27 cellular contexts compared by ENCODE assay signal in the genomic region with DNA sequence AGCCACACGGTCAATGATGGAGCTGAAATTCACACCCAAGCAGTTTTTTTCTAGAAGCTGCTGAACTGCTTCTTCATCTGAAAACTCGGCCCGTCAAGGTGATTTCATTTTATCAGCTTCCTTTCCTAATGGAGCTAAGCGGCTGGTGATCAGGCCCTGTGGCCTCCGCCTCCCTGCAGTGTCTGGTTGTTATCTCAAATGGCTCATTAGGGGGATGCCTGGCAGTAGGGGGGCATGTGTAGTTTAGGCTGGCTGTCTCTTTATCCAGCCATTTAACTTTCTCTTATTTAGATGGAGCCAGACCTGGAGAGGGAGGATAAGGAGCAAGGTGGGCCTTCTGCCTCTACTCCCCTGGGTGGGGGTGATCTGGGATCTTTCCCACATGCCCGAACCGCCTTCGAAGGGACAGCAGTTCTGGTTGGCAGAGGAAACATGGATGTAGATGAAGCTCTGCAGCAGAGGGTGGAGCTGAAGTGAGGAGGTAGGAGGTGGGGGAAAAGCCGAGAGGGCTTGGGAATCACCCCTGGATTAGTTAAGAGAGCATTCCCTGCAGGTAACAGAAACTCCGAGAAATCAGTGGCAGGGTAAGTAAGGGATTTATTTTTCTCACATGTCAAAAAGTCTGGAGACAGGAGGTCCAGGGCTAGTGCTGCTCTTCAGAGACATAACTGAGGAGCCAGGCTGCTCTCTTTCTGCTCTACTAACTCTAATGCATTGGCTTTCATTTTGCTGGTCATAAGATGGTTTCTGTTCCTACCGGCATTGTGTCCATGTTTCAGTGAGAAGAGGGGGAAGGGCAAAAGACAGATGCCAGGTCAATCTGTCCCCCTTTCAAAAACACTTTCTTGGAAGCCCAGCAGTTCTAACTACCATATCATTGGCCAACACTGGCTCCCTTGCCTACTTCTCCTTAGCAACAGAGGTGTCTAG.
DNase-seq lines count a peak whose midpoint lies in the region; ATAC-seq, FAIRE-seq and TF ChIP-seq lines count a peak whose summit lies in the region.
"Had no signal": no experiment of that assay in that cellular context is flagged by ENCODE, and none has a peak within 500 bp of the region (broad histone marks: within the 10 kb centered on the region; RNA-seq: fewer than 3 reads in every experiment).

No MANE protein-coding gene starts in this region.

- H3K27me3 ChIP-seq in H1 (replicated peaks in 1 of 4; ENCODE audit: control insufficient read depth in 3 of 4, extremely low read depth in 1 of 4, insufficient read depth in 3 of 4, low read length in 3 of 4) (no peaks in the 10 kb centered on the region), esophagus muscularis mucosa (no peaks in the 10 kb centered on the region), right lobe of liver (no peaks in the 10 kb centered on the region)
- H3K27me3 ChIP-seq: breast epithelium, gastroesophageal sphincter, Peyer's patch, suprapubic skin had no signal

- TF ChIP-seq EP300 in H1 (IDR thresholded peaks at IDR 0.05; ENCODE audit: borderline replicate concordance in 1 of 2, low read depth in 2 of 2, low read length in 2 of 2) (no peak), esophagus muscularis mucosa (IDR thresholded peaks at IDR 0.05) (no peak)

- no peak overlapping the region; the same call in 1 of the 2 replicates for H3K18ac ChIP-seq in H1 (ENCODE audit: extremely low read depth, low read length)

- no peaks in the 10 kb centered on the region for H3K79me2 ChIP-seq in H1 (ENCODE audit: control insufficient read depth in 1 of 2, insufficient read depth in 2 of 2, low read length in 2 of 2)

- H2AK5ac ChIP-seq in H1 (ENCODE audit: low read depth, low read length), result no peak overlapping the region

- CTCF ChIA-PET in H1 (lab: Charles Lee; ENCODE audit: partially characterized antibody), result interaction anchor here (1.0 to 5.5 kb wide), 10 partner anchors 10 to 207 kb away, joined by 3 to 30 read pairs (median 4); no protein-coding TSS in a partner anchor

- H4K5ac ChIP-seq in H1 (ENCODE audit: insufficient read length, low read depth, low read length), result no peak overlapping the region

- H3K4me3 ChIP-seq in H1 (ENCODE audit: extremely low read depth in 1 of 4, insufficient read depth in 2 of 4, low read depth in 3 of 4, low read length in 4 of 4) (no peak overlapping the region), esophagus muscularis mucosa (no peak overlapping the region), right lobe of liver (no peak overlapping the region)
- H3K4me3 ChIP-seq: breast epithelium, gastroesophageal sphincter, Peyer's patch, skin epidermis, suprapubic skin had no signal

- no peaks in the 10 kb centered on the region for H4K20me1 ChIP-seq in H1 (replicated peaks in 1 of 2; ENCODE audit: control insufficient read depth in 1 of 2, insufficient read depth in 2 of 2, low read length in 2 of 2)

- DNase-seq in NCI-H2227 treated with DMSO at 0.1 percent for 48 hours (lab: John Stamatoyannopoulos, UW), result peak; percentile 32
- no peak for DNase-seq in NCI-H2227 (lab: John Stamatoyannopoulos, UW; ENCODE audit: unreplicated experiment)
- peak; percentile 61 to 81 for DNase-seq in NCI-H524 (lab: John Stamatoyannopoulos, UW)
- no peak for DNase-seq in H1 (ENCODE audit: low read depth in 1 of 2, low spot score in 2 of 2)
- DNase-seq in retina, result peak; percentile 56
- no peak for DNase-seq in esophagus muscularis mucosa (ENCODE audit: extremely low spot score)
- no peak for DNase-seq in dedifferentiated amniotic fluid mesenchymal stem cell (ENCODE audit: extremely low spot score)
- DNase-seq in right lobe of liver, result no peak
- DNase-seq: 8988T; activated CD8-positive, alpha-beta T cell treated with anti-CD3 and anti-CD28 coated beads, Interleukin-2, amount 10 ng/mL, durations not matched to agents 7 days and 5 days; activated gamma-delta T cell treated with Interleukin-2 at 50 U/mL for 16 hours; CD4-positive, alpha-beta memory T cell; cortex of kidney; DMS153; IMR-90; NCI-H1092 treated with DMSO at 0.1 percent for 48 hours; NCI-H2081; Peyer's patch; SIG-M5; T-helper 1 cell had no signal

- no peak for ATAC-seq in right lobe of liver
- ATAC-seq: activated CD8-positive, alpha-beta T cell treated with anti-CD3 and anti-CD28 coated beads, Interleukin-2, amount 10 ng/mL, durations not matched to agents 7 days and 5 days; gastroesophageal sphincter; HCT116 had no signal

- no peak overlapping the region for H3K9ac ChIP-seq in H1 (replicated peaks in 1 of 4; ENCODE audit: extremely low read depth in 1 of 4, low read depth in 3 of 4, low read length in 3 of 4)

- no peak overlapping the region for H2AFZ ChIP-seq in H1 (ENCODE audit: low read length)

- no peak overlapping the region for H2BK120ac ChIP-seq in H1 (replicated peaks; ENCODE audit: low read depth, low read length)

- POLR2A ChIA-PET in H1 (lab: Charles Lee; ENCODE audit: partially characterized antibody), result interaction anchor here (0.6 to 1.2 kb wide), 2 partner anchors 17 to 264 kb away, joined by 3 to 5 read pairs; no protein-coding TSS in a partner anchor

- no peak overlapping the region for H3K4ac ChIP-seq in H1 (replicated peaks; ENCODE audit: insufficient read length, low read depth, low read length)

- H2BK20ac ChIP-seq in H1 (ENCODE audit: low read length), result no peak overlapping the region; the same call in 1 of the 2 replicates

- H3K23me2 ChIP-seq in H1 (ENCODE audit: low read depth, low read length), result no peaks in the 10 kb centered on the region

- H3K23ac ChIP-seq in H1 (ENCODE audit: insufficient read length), result no peak overlapping the region

- TF ChIP-seq CTCF in H1 (IDR thresholded peaks at IDR 0.05; ENCODE audit: control extremely low read depth in 1 of 3, insufficient read depth in 1 of 3, low read depth in 1 of 3, low read length in 3 of 3) (no peak), esophagus muscularis mucosa (IDR thresholded peaks at IDR 0.05) (no peak), right lobe of liver (IDR thresholded peaks at IDR 0.05) (no peak)

- FAIRE-seq in H1 (lab: Jason Lieb, UNC), result no peak
- FAIRE-seq: G401.6, keratinocyte had no signal

- H3K79me1 ChIP-seq in H1 (ENCODE audit: low read depth, low read length), result no peaks in the 10 kb centered on the region

- H3K36me3 ChIP-seq in H1 (ENCODE audit: control insufficient read depth in 2 of 4, insufficient read depth in 4 of 4, low read length in 3 of 4) (no peaks in the 10 kb centered on the region), esophagus muscularis mucosa (peaks cover 0 to 3% (median 0%) of the 10 kb centered on the region in 4 donors), right lobe of liver (no peaks in the 10 kb centered on the region)
- H3K36me3 ChIP-seq: breast epithelium, Peyer's patch, suprapubic skin had no signal

- no peak overlapping the region for H3K56ac ChIP-seq in H1 (replicated peaks; ENCODE audit: insufficient read length, low read depth, low read length)

- no peak overlapping the region; the same call in 1 of the 2 replicates for H2BK12ac ChIP-seq in H1 (ENCODE audit: low read depth, low read length)

- no peak overlapping the region for H2BK5ac ChIP-seq in H1 (ENCODE audit: low read depth, low read length)

- H2BK15ac ChIP-seq in H1 (ENCODE audit: low read length), result no peak overlapping the region

- no peak for TF ChIP-seq RAD21 in H1 (IDR thresholded peaks at IDR 0.05 in 1 of 2, conservative IDR thresholded peaks at IDR 0.05 in 1 of 2; ENCODE audit: low read depth in 2 of 2, low read length in 2 of 2)

- no peak overlapping the region for H4K91ac ChIP-seq in H1 (replicated peaks; ENCODE audit: insufficient read length, low read length)

- H3K9me3 ChIP-seq in H1 (ENCODE audit: insufficient read depth in 2 of 2, low read depth in 1 of 2, low read length in 1 of 2) (no peaks in the 10 kb centered on the region), esophagus muscularis mucosa (peaks cover 0 to 5% (median 0%) of the 10 kb centered on the region in 4 donors), right lobe of liver (no peaks in the 10 kb centered on the region)
- H3K9me3 ChIP-seq: breast epithelium, gastroesophageal sphincter, Peyer's patch, suprapubic skin had no signal

- peaks cover 3 to 13% (median 5%) of the 10 kb centered on the region in 4 experiments; a peak in 6 of 7 replicates for H3K4me1 ChIP-seq in H1 (replicated peaks in 1 of 4; ENCODE audit: control insufficient read depth in 3 of 4, insufficient read depth in 4 of 4, low read length in 3 of 4)
- H3K4me1 ChIP-seq in esophagus muscularis mucosa, result no peaks in the 10 kb centered on the region
- no peaks in the 10 kb centered on the region for H3K4me1 ChIP-seq in right lobe of liver
- H3K4me1 ChIP-seq: breast epithelium, gastroesophageal sphincter, Peyer's patch, suprapubic skin had no signal

- intact Hi-C loops in esophagus muscularis mucosa (cut with DNase I) (no loop called here), right lobe of liver (cut with DNase I) (no loop called here)

- H3K14ac ChIP-seq in H1 (ENCODE audit: insufficient read length), result no peak overlapping the region

- WGBS in H1 (ENCODE audit: extremely low coverage in 1 of 2, insufficient coverage in 1 of 2, insufficient read length in 1 of 2, insufficient replicate concordance in 2 of 2, low coverage in 1 of 2, low lambda C conversion rate in 2 of 2, missing lambda C conversion rate in 1 of 2), 2 experiments, result 69% methylated on average over 11 of the region's 11 CpGs; no CpG with 5 or more reads in 1 of the 2 experiments
- WGBS in esophagus muscularis mucosa, result 87% methylated on average over 11 of the region's 11 CpGs
- 87% methylated on average over 9 of the region's 11 CpGs for WGBS in right lobe of liver (ENCODE audit: insufficient coverage, low coverage, low lambda C conversion rate, missing lambda C conversion rate)

- H3K4me2 ChIP-seq in H1 (ENCODE audit: insufficient read depth in 1 of 2, low read depth in 2 of 2, low read length in 2 of 2), result peak overlapping the region in 1 of 2 experiments; percentile 21; a peak in 1 of 4 replicates

- no peak for TF ChIP-seq POLR2A in H1 (IDR thresholded peaks at IDR 0.05; ENCODE audit: control extremely low read depth in 1 of 2, low read depth in 2 of 2, low read length in 2 of 2)
- no peak for TF ChIP-seq POLR2A in esophagus muscularis mucosa (IDR thresholded peaks at IDR 0.05; ENCODE audit: low read depth)
- no peak for TF ChIP-seq POLR2A in right lobe of liver (IDR thresholded peaks at IDR 0.05)

- no peak overlapping the region; the same call in 1 of the 2 replicates for H3K27ac ChIP-seq in H1 (ENCODE audit: low read depth, low read length)
- H3K27ac ChIP-seq in esophagus muscularis mucosa (replicated peaks in 1 of 4), result no peak overlapping the region
- no peak overlapping the region for H3K27ac ChIP-seq in right lobe of liver
- H3K27ac ChIP-seq: breast epithelium, gastroesophageal sphincter, Peyer's patch, skin epidermis, suprapubic skin had no signal

- no peak overlapping the region for H4K8ac ChIP-seq in H1 (ENCODE audit: extremely low read depth, insufficient read depth, low read length)

TF ChIP-seq in H1, 55 proteins besides CTCF, POLR2A, EP300 and RAD21 (continues in another document):
- TF ChIP-seq RFX5 (IDR thresholded peaks at IDR 0.05; ENCODE audit: borderline replicate concordance, low read depth, low read length), result 0 out of 2 replicates have a peak, but pooled peaks have one; percentile 13
- TF ChIP-seq, protein P1, sequence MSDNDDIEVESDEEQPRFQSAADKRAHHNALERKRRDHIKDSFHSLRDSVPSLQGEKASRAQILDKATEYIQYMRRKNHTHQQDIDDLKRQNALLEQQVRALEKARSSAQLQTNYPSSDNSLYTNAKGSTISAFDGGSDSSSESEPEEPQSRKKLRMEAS (IDR thresholded peaks at IDR 0.05), result 0 out of 2 replicates have a peak, but pooled peaks have one; percentile 26

Comparison
In these comparisons a context has a peak if more than half of its experiments do, and no peak if none do; other contexts are left out.
1. DNase-seq: peak in NCI-H2227 treated with DMSO at 0.1 percent for 48 hours (single experiment), NCI-H524 (2 of 2) and retina (single experiment); none in NCI-H2227 (single experiment), H1 (0 of 2), esophagus muscularis mucosa (single experiment), dedifferentiated amniotic fluid mesenchymal stem cell (single experiment) and right lobe of liver (0 of 3).